In genomic region chr12:26047401-26048226, GRCh38 we compare ENCODE assay signal across 20 cellular contexts.
DNase-seq lines count a peak whose midpoint lies in the region; ATAC-seq, FAIRE-seq and TF ChIP-seq lines count a peak whose summit lies in the region.
"Had no signal": no experiment of that assay in that cellular context is flagged by ENCODE, and none has a peak within 500 bp of the region (broad histone marks: within the 10 kb centered on the region; RNA-seq: fewer than 3 reads in every experiment).

No MANE protein-coding gene starts in this region.

- H3K4me3 Mint-ChIP-seq in type B pancreatic cell: no peak overlapping the region
- H3K4me3 Mint-ChIP-seq in T-helper 17 cell: no peak overlapping the region
- H3K4me3 Mint-ChIP-seq: activated CD4-positive, alpha-beta T cell treated with anti-CD3 and anti-CD28 coated beads, Interleukin-2, amount 10 ng/mL, durations not matched to agents 7 days and 5 days; activated naive CD8-positive, alpha-beta T cell treated with anti-CD3 and anti-CD28 coated beads for 36 hours; CD4-positive, alpha-beta T cell had no signal

- TF ChIP-seq POLR2A in K562 (conservative IDR thresholded peaks at IDR 0.05): no peak

- no peaks in the 10 kb centered on the region for H3K79me2 ChIP-seq in K562 (ENCODE audit: control insufficient read depth, insufficient read depth, low read length)

- no peaks in the 10 kb centered on the region for H3K9me3 Mint-ChIP-seq in type B pancreatic cell
- H3K9me3 Mint-ChIP-seq: activated CD4-positive, alpha-beta T cell treated with anti-CD3 and anti-CD28 coated beads, Interleukin-2, amount 10 ng/mL, durations not matched to agents 7 days and 5 days; activated naive CD8-positive, alpha-beta T cell treated with anti-CD3 and anti-CD28 coated beads for 36 hours; activated T-helper 2 cell treated with anti-CD3 and anti-CD28 coated beads, Interferon-gamma antibody, Interleukin-2, Interleukin-4, amounts not matched to agents 10 μg/mL and 5 μg/mL and 100 μg/mL, durations not matched to agents 14 hours and 24 hours and 36 hours; CD4-positive, alpha-beta T cell had no signal

- intact Hi-C loops in K562 (cut with micrococcal nuclease): no loop called here

- no peak overlapping the region for H3K4me2 ChIP-seq in K562 (ENCODE audit: insufficient read depth, low read length)

- no peaks in the 10 kb centered on the region for H4K20me1 ChIP-seq in K562 (replicated peaks; ENCODE audit: control insufficient read depth, insufficient read depth, low read length)

- H3K4me1 Mint-ChIP-seq in type B pancreatic cell (ENCODE audit: unreplicated experiment): peaks cover 6% of the 10 kb centered on the region
- H3K4me1 Mint-ChIP-seq in T-helper 17 cell: no peaks in the 10 kb centered on the region
- H3K4me1 Mint-ChIP-seq: activated CD4-positive, alpha-beta T cell treated with anti-CD3 and anti-CD28 coated beads, Interleukin-2, amount 10 ng/mL, durations not matched to agents 7 days and 5 days; activated naive CD8-positive, alpha-beta T cell treated with anti-CD3 and anti-CD28 coated beads for 36 hours had no signal

- H3K27me3 Mint-ChIP-seq in type B pancreatic cell: no peaks in the 10 kb centered on the region
- H3K27me3 Mint-ChIP-seq in T-helper 17 cell: peaks cover 25% of the 10 kb centered on the region
- H3K27me3 Mint-ChIP-seq: activated naive CD8-positive, alpha-beta T cell treated with anti-CD3 and anti-CD28 coated beads for 36 hours; CD4-positive, alpha-beta T cell had no signal

- H3K4me1 ChIP-seq in K562 (replicated peaks in 1 of 2; ENCODE audit: control insufficient read depth in 2 of 2, insufficient read depth in 2 of 2, low read length in 2 of 2): no peaks in the 10 kb centered on the region

- no peak for FAIRE-seq in K562 (lab: Jason Lieb, UNC)
- FAIRE-seq: G401.6 had no signal

- in situ Hi-C loops in K562 (cut with MboI): no loop called here

- H3K27ac ChIP-seq in K562 (ENCODE audit: extremely low read depth, low read depth, low read length): no peak overlapping the region
- H3K27ac ChIP-seq in WERI-Rb-1: no peak overlapping the region
- H3K27ac ChIP-seq: stomach, transverse colon had no signal

- H3K9me1 ChIP-seq in K562 (ENCODE audit: control insufficient read depth, insufficient read depth, low read length): no peaks in the 10 kb centered on the region

- no peak for ATAC-seq in K562
- ATAC-seq in T-helper 17 cell: no peak

- H3K9ac ChIP-seq in K562 (ENCODE audit: insufficient read depth in 1 of 2, low read depth in 2 of 2, low read length in 2 of 2): no peak overlapping the region

- POLR2A ChIA-PET in K562 (lab: Yijun Ruan, JAX): no interaction called here

- no peaks in the 10 kb centered on the region for H3K27me3 ChIP-seq in H7 (ENCODE audit: control insufficient read depth, insufficient read depth, low read length)
- peaks cover 0 to 3% of the 10 kb centered on the region in 2 experiments; a peak in 1 of 5 replicates for H3K27me3 ChIP-seq in K562 (ENCODE audit: control insufficient read depth in 2 of 2, insufficient read depth in 2 of 2, low read length in 2 of 2)
- H3K27me3 ChIP-seq in WERI-Rb-1 (ENCODE audit: insufficient read depth, low read depth, severe bottlenecking): no peaks in the 10 kb centered on the region
- H3K27me3 ChIP-seq: stomach, transverse colon had no signal

- H3K9me3 ChIP-seq in K562 (replicated peaks; ENCODE audit: control insufficient read depth, insufficient read depth, low read depth, low read length) (no peaks in the 10 kb centered on the region), WERI-Rb-1 (ENCODE audit: severe bottlenecking) (no peaks in the 10 kb centered on the region), T-helper 17 cell (ENCODE audit: control insufficient read depth, low read length, poor library complexity, severe bottlenecking) (no peaks in the 10 kb centered on the region)
- H3K9me3 ChIP-seq: stomach, transverse colon had no signal

- H3K4me3 ChIP-seq in H7 (ENCODE audit: insufficient read depth, low read depth, low read length) (no peak overlapping the region), K562 (no peak overlapping the region), WERI-Rb-1 (ENCODE audit: low read depth, low read length) (no peak overlapping the region)
- H3K4me3 ChIP-seq: stomach, transverse colon had no signal

- H3K36me3 ChIP-seq in H7 (replicated peaks; ENCODE audit: control insufficient read depth, insufficient read depth, low read length) (no peaks in the 10 kb centered on the region), K562 (ENCODE audit: control insufficient read depth, insufficient read depth, low read length) (no peaks in the 10 kb centered on the region), WERI-Rb-1 (no peaks in the 10 kb centered on the region)
- H3K36me3 ChIP-seq: stomach, transverse colon had no signal

- DNase-seq in A172 (ENCODE audit: low spot score) (peak; percentile 9), H7 (peak; percentile 17), K562 (ENCODE audit: extremely low read depth in 1 of 4, low spot score in 3 of 4) (no peak), iPS-NIHi11 (ENCODE audit: low spot score) (peak; percentile 25), WERI-Rb-1 (no peak), type B pancreatic cell (ENCODE audit: extremely low spot score, unreplicated experiment) (no peak), T-helper 17 cell (no peak)
- no peak for DNase-seq in stimulated activated CD4-positive, alpha-beta T cell treated with anti-CD3 and anti-CD28 coated beads, Interleukin-4, amount 100 ng/mL, for 4 hours
- DNase-seq: activated CD4-positive, alpha-beta T cell treated with anti-CD3 and anti-CD28 coated beads, Interleukin-2, amount 10 ng/mL, durations not matched to agents 7 days and 5 days; activated naive CD8-positive, alpha-beta T cell treated with anti-CD3 and anti-CD28 coated beads for 36 hours; CD4-positive, alpha-beta T cell; cerebellar nuclear complex; effector CD8-positive, alpha-beta T cell; kidney glomerular epithelial cell; NCI-H510A; stimulated activated CD4-positive, alpha-beta T cell treated with anti-CD3 and anti-CD28 coated beads, Interleukin-4, amount 100 ng/mL, for 24 hours; stomach; transverse colon had no signal

- TF ChIP-seq CTCF in K562 (IDR thresholded peaks at IDR 0.05 in 2 of 3, conservative IDR thresholded peaks at IDR 0.05 in 1 of 3; ENCODE audit: insufficient read depth in 2 of 3, low read depth in 1 of 3, low read length in 3 of 3): no peak
- no peak for TF ChIP-seq CTCF in WERI-Rb-1 (IDR thresholded peaks at IDR 0.05; ENCODE audit: low read depth, low read length)
- no peak for TF ChIP-seq CTCF in type B pancreatic cell (conservative IDR thresholded peaks at IDR 0.05)

- BruUV-seq in K562 (replicated peaks; lab: Mats Ljungman, UMichigan): no TSS peak

- CTCF ChIA-PET in K562 (lab: Yijun Ruan, JAX; ENCODE audit: low intra/inter-chr PET ratio): no interaction called here

- no peak overlapping the region for H3K27ac Mint-ChIP-seq in type B pancreatic cell
- H3K27ac Mint-ChIP-seq in T-helper 17 cell: no peak overlapping the region
- H3K27ac Mint-ChIP-seq: activated CD4-positive, alpha-beta T cell treated with anti-CD3 and anti-CD28 coated beads, Interleukin-2, amount 10 ng/mL, durations not matched to agents 7 days and 5 days; activated naive CD8-positive, alpha-beta T cell treated with anti-CD3 and anti-CD28 coated beads for 36 hours; activated T-helper 2 cell treated with anti-CD3 and anti-CD28 coated beads, Interferon-gamma antibody, Interleukin-2, Interleukin-4, amounts not matched to agents 10 μg/mL and 5 μg/mL and 100 μg/mL, durations not matched to agents 14 hours and 24 hours and 36 hours; CD4-positive, alpha-beta T cell had no signal

- no peak for TF ChIP-seq EP300 in K562 (IDR thresholded peaks at IDR 0.05; ENCODE audit: low read length)

- no peak for TF ChIP-seq RAD21 in K562 (CRISPR knock-in tag; conservative IDR thresholded peaks at IDR 0.05 in 1 of 2, IDR thresholded peaks at IDR 0.05 in 1 of 2)

- H3K36me3 Mint-ChIP-seq in type B pancreatic cell (peaks cover 7% of the 10 kb centered on the region), T-helper 17 cell (ENCODE audit: low read depth) (no peaks in the 10 kb centered on the region)
- H3K36me3 Mint-ChIP-seq: activated naive CD8-positive, alpha-beta T cell treated with anti-CD3 and anti-CD28 coated beads for 36 hours had no signal

- WGBS in K562 (ENCODE audit: insufficient coverage, low coverage, missing lambda C conversion rate): under 1% methylated on average over 9 of the region's 9 CpGs

- no peak overlapping the region for H2AFZ ChIP-seq in K562 (ENCODE audit: low read depth, low read length)

TF ChIP-seq in K562, 482 proteins besides CTCF, POLR2A, EP300 and RAD21:
- no peak for TF ChIP-seq RBBP5 (IDR thresholded peaks at IDR 0.05; ENCODE audit: borderline replicate concordance, insufficient read depth, low read length, poor library complexity, severe bottlenecking)
- peak; percentile 18; the same call in 1 of the 2 replicates for TF ChIP-seq C11orf30 (IDR thresholded peaks at IDR 0.05; ENCODE audit: low read depth)
- peak; percentile 60 for TF ChIP-seq ZNF316 (IDR thresholded peaks at IDR 0.05)
- TF ChIP-seq ZNF717 (CRISPR knock-in tag; IDR thresholded peaks at IDR 0.05): no peak
- TF ChIP-seq ESRRA (IDR thresholded peaks at IDR 0.05; ENCODE audit: borderline replicate concordance, low read depth): no peak
- peak; percentile 44; the same call in 1 of the 2 replicates for TF ChIP-seq MAFG (tag; conservative IDR thresholded peaks at IDR 0.05)
- TF ChIP-seq MAFF (IDR thresholded peaks at IDR 0.05; ENCODE audit: low read length): peak; percentile 12; the same call in 1 of the 2 replicates

Comparison
In these comparisons a context has a peak if more than half of its experiments do, and no peak if none do; other contexts are left out.
1. DNase-seq: peak in A172 (single experiment), H7 (single experiment) and iPS-NIHi11 (single experiment); none in K562 (0 of 4), WERI-Rb-1 (single experiment), type B pancreatic cell (single experiment), T-helper 17 cell (0 of 3) and stimulated activated CD4-positive, alpha-beta T cell treated with anti-CD3 and anti-CD28 coated beads, Interleukin-4, amount 100 ng/mL, for 4 hours (0 of 2).